1 cellular context compared by ENCODE assay signal in genomic region chr19:13053761-13054604, GRCh38.
A peak's percentile ranks its signal among the peaks of the same experiment; 100 is the strongest.
TF ChIP-seq lines count a peak whose summit lies in the region.

No MANE protein-coding gene starts in this region.

TF ChIP-seq in HepG2, 621 proteins besides CTCF, POLR2A, EP300 and RAD21 (continued from another document and continues in another):
- 0 out of 2 replicates have a peak, but pooled peaks have one; percentile 14 for TF ChIP-seq HMGXB3 (CRISPR knock-in tag; IDR thresholded peaks at IDR 0.05; ENCODE audit: borderline replicate concordance)
- TF ChIP-seq NR2C2 (CRISPR knock-in tag; IDR thresholded peaks at IDR 0.05; ENCODE audit: borderline replicate concordance), result 0 out of 2 replicates have a peak, but pooled peaks have one; percentile 17
- no peak for TF ChIP-seq ZNF512B (CRISPR knock-in tag; IDR thresholded peaks at IDR 0.05; ENCODE audit: borderline replicate concordance)
- peak; percentile 38; the same call in 1 of the 2 replicates for TF ChIP-seq ZHX2 (IDR thresholded peaks at IDR 0.05; ENCODE audit: low read depth)
- no peak for TF ChIP-seq ZHX2 (CRISPR knock-in tag; IDR thresholded peaks at IDR 0.05; ENCODE audit: borderline replicate concordance)
- TF ChIP-seq SP5 (CRISPR knock-in tag; IDR thresholded peaks at IDR 0.05; ENCODE audit: borderline replicate concordance, low read depth), result peak; percentile 87
- peak; percentile 59; the same call in 1 of the 2 replicates for TF ChIP-seq NR0B2 (CRISPR knock-in tag; IDR thresholded peaks at IDR 0.05)
- TF ChIP-seq ZNF235 (CRISPR knock-in tag; IDR thresholded peaks at IDR 0.05; ENCODE audit: borderline replicate concordance), result no peak
- no peak for TF ChIP-seq ZSCAN5A (CRISPR knock-in tag; IDR thresholded peaks at IDR 0.05; ENCODE audit: borderline replicate concordance)
- peak; percentile 31; the same call in 1 of the 2 replicates for TF ChIP-seq PRDM10 (CRISPR knock-in tag; IDR thresholded peaks at IDR 0.05; ENCODE audit: low read depth)
- no peak for TF ChIP-seq CREB1 (IDR thresholded peaks at IDR 0.05)
- 0 out of 2 replicates have a peak, but pooled peaks have one; percentile 53 for TF ChIP-seq CREB1 (CRISPR knock-in tag; IDR thresholded peaks at IDR 0.05)
- TF ChIP-seq ZBTB37 (CRISPR knock-in tag; IDR thresholded peaks at IDR 0.05), result 0 out of 2 replicates have a peak, but pooled peaks have one; percentile 65
- no peak for TF ChIP-seq ZNF839 (CRISPR knock-in tag; IDR thresholded peaks at IDR 0.05; ENCODE audit: borderline replicate concordance)
- peak; percentile 68; the same call in 1 of the 2 replicates for TF ChIP-seq WIZ (CRISPR knock-in tag; IDR thresholded peaks at IDR 0.05)
- 0 out of 2 replicates have a peak, but pooled peaks have one; percentile 33 for TF ChIP-seq ZNF709 (CRISPR knock-in tag; IDR thresholded peaks at IDR 0.05)
- TF ChIP-seq ZNF354B (CRISPR knock-in tag; IDR thresholded peaks at IDR 0.05), result no peak
- peak; percentile 62; the same call in 1 of the 2 replicates for TF ChIP-seq RCOR2 (CRISPR knock-in tag; IDR thresholded peaks at IDR 0.05)
- TF ChIP-seq POGZ (CRISPR knock-in tag; IDR thresholded peaks at IDR 0.05), result peak; percentile 33; the same call in 1 of the 2 replicates
- TF ChIP-seq POGK (CRISPR knock-in tag; conservative IDR thresholded peaks at IDR 0.05), result peak; percentile 64; the same call in 1 of the 2 replicates
- TF ChIP-seq NAIF1 (CRISPR knock-in tag; IDR thresholded peaks at IDR 0.05; ENCODE audit: borderline replicate concordance), result no peak
- TF ChIP-seq ZBTB43 (CRISPR knock-in tag; conservative IDR thresholded peaks at IDR 0.05), result peak; percentile 61
- peak; percentile 61 for TF ChIP-seq SKI (IDR thresholded peaks at IDR 0.05; ENCODE audit: partially characterized antibody)
- no peak for TF ChIP-seq TCF12 (IDR thresholded peaks at IDR 0.05)
- peak; percentile 73; the same call in 1 of the 2 replicates for TF ChIP-seq TCF12 (CRISPR knock-in tag; IDR thresholded peaks at IDR 0.05)
